10 cellular contexts compared by ENCODE assay signal in genomic region chr10:116947838-116948529, GRCh38. TPM values are rescaled to one million over a fixed set of nuclear protein-coding genes. Genes with fewer than 3 reads are reported as not detected.
DNase-seq lines count a peak whose midpoint lies in the region; TF ChIP-seq lines count a peak whose summit lies in the region.
"Had no signal": no experiment of that assay in that cellular context is flagged by ENCODE, and none has a peak within 500 bp of the region (broad histone marks: within the 10 kb centered on the region; RNA-seq: fewer than 3 reads in every experiment).

No MANE protein-coding gene starts in this region.

- no peaks in the 10 kb centered on the region for H3K9me3 ChIP-seq in skeletal muscle satellite cell (replicated peaks; ENCODE audit: low read length)
- H3K9me3 ChIP-seq: HAP-1 had no signal

- H3K36me3 ChIP-seq in skeletal muscle satellite cell (ENCODE audit: insufficient read depth, low read length) = peaks cover 8% of the 10 kb centered on the region

- peak overlapping the region; percentile 51 for H3K9ac ChIP-seq in skeletal muscle satellite cell (ENCODE audit: low read depth, low read length)

- no peak overlapping the region for H3K4me3 ChIP-seq in fibroblast of villous mesenchyme (ENCODE audit: low read depth, low read length)
- H3K4me3 ChIP-seq in skeletal muscle satellite cell (ENCODE audit: low read length) = peak overlapping the region; percentile 6
- H3K4me3 ChIP-seq: HAP-1 had no signal

- DNase-seq in HCEC 1CT = peak; percentile 48
- DNase-seq in RKO (ENCODE audit: low spot score) = peak; percentile 36
- DNase-seq in fibroblast of villous mesenchyme (ENCODE audit: low read depth) = peak; percentile 21
- DNase-seq in activated CD8-positive, alpha-beta memory T cell treated with anti-CD3 and anti-CD28 coated beads for 24 hours = no peak
- DNase-seq in NCI-H446 treated with DMSO at 0.1 percent for 48 hours (lab: John Stamatoyannopoulos, UW) = no peak
- DNase-seq in activated CD4-positive, alpha-beta T cell treated with anti-CD3 and anti-CD28 coated beads, Interleukin-2, amount 50 U/mL, for 4 hours = no peak
- no peak for DNase-seq in germinal center (ENCODE audit: low spot score)
- DNase-seq: left cardiac atrium had no signal

- H3K4me1 ChIP-seq in skeletal muscle satellite cell (ENCODE audit: control insufficient read depth, insufficient read depth, low read length) = peaks cover 15% of the 10 kb centered on the region

- H3K27me3 ChIP-seq in skeletal muscle satellite cell (ENCODE audit: control insufficient read depth, insufficient read depth, low read length) = no peaks in the 10 kb centered on the region

- H3K4me2 ChIP-seq in skeletal muscle satellite cell (ENCODE audit: low read length) = peak overlapping the region; percentile 78

- no peak for TF ChIP-seq CTCF in fibroblast of villous mesenchyme (IDR thresholded peaks at IDR 0.05; ENCODE audit: insufficient read depth, low read depth, low read length)

RNA-seq across cellular contexts. Expression of gene SHTN1, which starts 57.0 kb away (rescaled TPM):
- 2.2 and 2.6 TPM in 2 replicates for total RNA-seq in fibroblast of villous mesenchyme
- total RNA-seq in skeletal muscle satellite cell (2012; rRNA removed) = 0.44 and 0.76 TPM in 2 replicates

Comparison
In these comparisons a context has a peak if more than half of its experiments do, and no peak if none do; other contexts are left out.
1. DNase-seq: peak in HCEC 1CT (single experiment), RKO (single experiment) and fibroblast of villous mesenchyme (single experiment); none in activated CD8-positive, alpha-beta memory T cell treated with anti-CD3 and anti-CD28 coated beads for 24 hours (single experiment), NCI-H446 treated with DMSO at 0.1 percent for 48 hours (single experiment), activated CD4-positive, alpha-beta T cell treated with anti-CD3 and anti-CD28 coated beads, Interleukin-2, amount 50 U/mL, for 4 hours (0 of 2) and germinal center (single experiment).